Comparison of ENCODE assay signal across 9 cellular contexts in the genomic region with DNA sequence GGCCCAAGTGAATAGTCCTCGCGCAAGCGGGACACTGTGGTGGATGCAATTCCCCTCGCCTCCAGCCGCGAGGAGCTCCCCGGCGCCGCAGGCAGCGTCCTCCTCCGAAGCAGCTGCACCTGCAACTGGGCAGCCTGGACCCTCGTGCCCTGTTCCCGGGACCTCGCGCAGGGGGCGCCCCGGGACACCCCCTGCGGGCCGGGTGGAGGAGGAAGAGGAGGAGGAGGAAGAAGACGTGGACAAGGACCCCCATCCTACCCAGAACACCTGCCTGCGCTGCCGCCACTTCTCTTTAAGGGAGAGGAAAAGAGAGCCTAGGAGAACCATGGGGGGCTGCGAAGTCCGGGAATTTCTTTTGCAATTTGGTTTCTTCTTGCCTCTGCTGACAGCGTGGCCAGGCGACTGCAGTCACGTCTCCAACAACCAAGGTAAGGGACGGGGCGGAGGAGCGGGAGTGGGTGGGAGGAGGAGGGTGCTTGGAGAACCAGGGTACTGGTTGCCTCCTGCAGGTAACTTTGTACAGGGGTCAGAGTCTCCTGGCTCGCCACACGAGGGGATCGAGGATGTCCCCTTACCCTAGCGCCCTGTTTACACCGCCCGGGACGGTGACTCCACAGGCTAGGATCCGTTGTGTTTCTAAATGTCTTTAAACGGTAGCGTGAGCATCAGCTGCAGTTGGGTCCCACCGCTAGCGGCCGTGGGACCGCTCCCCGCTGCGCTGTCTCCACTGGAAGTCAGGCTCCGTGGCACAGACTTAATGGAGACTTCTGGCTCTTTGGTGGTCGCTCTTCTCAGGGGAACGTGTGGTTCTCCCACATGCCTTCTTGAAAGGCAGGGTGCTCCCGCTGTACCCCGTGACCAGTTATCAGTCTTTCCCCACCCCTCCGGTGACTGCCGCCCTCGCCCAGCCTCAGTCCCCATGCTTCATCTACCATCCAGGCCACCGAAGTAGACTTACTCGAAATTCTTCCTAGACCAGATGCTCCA. TPM values are rescaled to one million over a fixed set of nuclear protein-coding genes. Genes with fewer than 3 reads are reported as not detected.
DNase-seq lines count a peak whose midpoint lies in the region; ATAC-seq and TF ChIP-seq lines count a peak whose summit lies in the region.
"Had no signal": no experiment of that assay in that cellular context is flagged by ENCODE, and none has a peak within 500 bp of the region (broad histone marks: within the 10 kb centered on the region; RNA-seq: fewer than 3 reads in every experiment).

Gene EPHA6 (plus strand): TSS at position 14 of the 987 bp plus-strand sequence.

- peak within 1 kb of the TSS; percentile 95 for H2AFZ ChIP-seq in PC-9

- no peaks in the 10 kb centered on the region for H3K9me2 ChIP-seq in PC-9 (ENCODE audit: insufficient read depth)

- H3K4me3 Mint-ChIP-seq in Calu3 (ENCODE audit: low read depth, unreplicated experiment) = peak within 1 kb of the TSS; percentile 89

- intact Hi-C loops in Calu3 (cut with micrococcal nuclease; ENCODE audit: unreplicated experiment) = loop anchor here (5.0 kb wide), 1 partner anchor 1953 kb away; no protein-coding TSS in a partner anchor
- intact Hi-C loops in PC-9 (cut with micrococcal nuclease; ENCODE audit: unreplicated experiment) = loop anchor here (1.0 to 2.0 kb wide), 2 partner anchors 904 to 1208 kb away; no protein-coding TSS in a partner anchor

- CTCF ChIA-PET in Calu3 (lab: Charles Lee) = interaction anchor here (0.6 kb wide), 1 partner anchor 1349 kb away, joined by 3 read pairs; no protein-coding TSS in a partner anchor
- CTCF ChIA-PET in PC-9 (lab: Charles Lee) = interaction anchor here (0.6 kb wide), 1 partner anchor 160 kb away, joined by 5 read pairs; no protein-coding TSS in a partner anchor

- BruUV-seq in Calu3 (replicated peaks; lab: Mats Ljungman, UMichigan) = no TSS peak
- BruUV-seq in PC-9 (replicated peaks; lab: Mats Ljungman, UMichigan) = no TSS peak

- POLR2A ChIA-PET in PC-9 (lab: Charles Lee; ENCODE audit: unreplicated experiment) = interaction anchor here (0.6 kb wide), 1 partner anchor 1301 kb away, joined by 16 read pairs; no protein-coding TSS in a partner anchor

- H3K4me3 ChIP-seq in PC-9 (peak within 1 kb of the TSS; percentile 62), epithelial cell of proximal tubule (ENCODE audit: low read depth, low read length) (peak within 1 kb of the TSS; percentile 59)

- peak within 1 kb of the TSS; percentile 97 for H3K4me2 ChIP-seq in PC-9

- no peak within 1 kb of the TSS for H3K27ac Mint-ChIP-seq in Calu3 (ENCODE audit: unreplicated experiment)

- no peak for TF ChIP-seq CTCF in Calu3 (IDR thresholded peaks at IDR 0.05; ENCODE audit: unreplicated experiment)
- no peak for TF ChIP-seq CTCF in PC-9 (conservative IDR thresholded peaks at IDR 0.05)
- no peak for TF ChIP-seq CTCF in epithelial cell of proximal tubule (conservative IDR thresholded peaks at IDR 0.05; ENCODE audit: low read depth, low read length)

- peaks cover 8% of the 10 kb centered on the region for H3K36me3 Mint-ChIP-seq in Calu3 (ENCODE audit: insufficient read depth, unreplicated experiment)

- peaks cover 8% of the 10 kb centered on the region for H3K4me1 Mint-ChIP-seq in Calu3 (ENCODE audit: low read depth, unreplicated experiment)

- ATAC-seq in GM18909 (IDR thresholded peaks at IDR 0.05; ENCODE audit: poor library complexity, unreplicated experiment) (no peak), left lobe of liver (no peak), GM21447 (IDR thresholded peaks at IDR 0.05; ENCODE audit: unreplicated experiment) (no peak)

- no peaks in the 10 kb centered on the region for H3K9me3 ChIP-seq in PC-9 (ENCODE audit: insufficient read depth, low read depth)

- no peaks in the 10 kb centered on the region for H3K79me2 ChIP-seq in PC-9 (ENCODE audit: low read depth)

- H3K4me1 ChIP-seq in PC-9 (replicated peaks; ENCODE audit: insufficient read depth) = peaks cover 16% of the 10 kb centered on the region

- no peaks in the 10 kb centered on the region for H3K27me3 Mint-ChIP-seq in Calu3 (ENCODE audit: unreplicated experiment)

- no peak within 1 kb of the TSS for H3K27ac ChIP-seq in PC-9

- no peaks in the 10 kb centered on the region for H3K36me3 ChIP-seq in PC-9 (ENCODE audit: low read depth)

- no peaks in the 10 kb centered on the region for H3K9me3 Mint-ChIP-seq in Calu3 (ENCODE audit: low read depth, unreplicated experiment)

- H4K20me1 ChIP-seq in PC-9 (ENCODE audit: insufficient read depth) = peaks cover 3% of the 10 kb centered on the region; the same call in 1 of the 2 replicates

- DNase-seq in Calu3 (no peak), PC-9 (no peak), epithelial cell of proximal tubule (ENCODE audit: low read depth) (no peak), occipital lobe (lab: John Stamatoyannopoulos, UW) (no peak), pons (ENCODE audit: low spot score) (no peak), left lobe of liver (ENCODE audit: low spot score) (no peak)

- H3K27me3 ChIP-seq in PC-9 (ENCODE audit: insufficient read depth, low read depth) = peaks cover 32% of the 10 kb centered on the region

- no peaks in the 10 kb centered on the region for H3F3A ChIP-seq in PC-9 (ENCODE audit: insufficient read depth, low read depth)

RNA-seq across cellular contexts. Expression of gene EPHA6, which starts in this region (rescaled TPM):
- 1.1 TPM in 2 replicates for total RNA-seq in Calu3 (2022)
- total RNA-seq in PC-9 (2021) = 1.2 TPM in 2 replicates
- total RNA-seq in epithelial cell of proximal tubule = 0.46 TPM in 1 of 2 replicates, not detected in the other
- 219 TPM for total RNA-seq in occipital lobe
- total RNA-seq in left lobe of liver = not detected
- total RNA-seq: mononuclear cell had no signal

Comparison
In these comparisons a context has a peak if more than half of its experiments do, and no peak if none do; other contexts are left out.
1. RNA of gene EPHA6 (total RNA-seq): 219 TPM in occipital lobe (single experiment); 1.2 TPM in PC-9, 1.1 TPM in Calu3, 0.46 TPM in epithelial cell of proximal tubule and not detected in left lobe of liver (single experiment); every median in the first group is over 10 times any median in the second.